ENCODE assay signal across 18 cellular contexts in genomic region chr4:101188906-101189305, GRCh38.
"Had no signal": no experiment of that assay in that cellular context is flagged by ENCODE, and none has a peak within 500 bp of the region (broad histone marks: within the 10 kb centered on the region; RNA-seq: fewer than 3 reads in every experiment).

No MANE protein-coding gene starts in this region.

- H3K36me3 ChIP-seq: esophagus muscularis mucosa, gastroesophageal sphincter, neural progenitor cell, ovary, right atrium auricular region, stomach, thyroid gland, upper lobe of left lung, uterus had no signal

- H3K4me2 ChIP-seq: neural progenitor cell had no signal

- H3K27ac ChIP-seq: epithelial cell of prostate, esophagus muscularis mucosa, gastroesophageal sphincter, neural progenitor cell, ovary, right atrium auricular region, stomach, thyroid gland, upper lobe of left lung, uterus had no signal

- H3K9me3 ChIP-seq: esophagus muscularis mucosa, gastroesophageal sphincter, ovary, right atrium auricular region, stomach, thyroid gland, upper lobe of left lung, uterus had no signal

- DNase-seq: effector memory CD4-positive, alpha-beta T cell; glutamatergic neuron; nucleus accumbens; ovary; small intestine; stimulated activated CD4-positive, alpha-beta T cell treated with anti-CD3 and anti-CD28 coated beads, Interleukin-12 subunit alpha, Interleukin-12 subunit beta, amount 100 ng/mL, for 4 hours; stimulated activated naive CD4-positive, alpha-beta T cell; stomach; thyroid gland; upper lobe of left lung; uterus had no signal

- H2AFZ ChIP-seq: neural progenitor cell had no signal

- H3K9ac ChIP-seq: neural progenitor cell had no signal

- H3K27me3 ChIP-seq: esophagus muscularis mucosa, gastroesophageal sphincter, neural progenitor cell, ovary, right atrium auricular region, stomach, thyroid gland, upper lobe of left lung, uterus had no signal

- FAIRE-seq: keratinocyte had no signal

- ATAC-seq: gastroesophageal sphincter; natural killer cell treated with Interleukin-12 subunit alpha and Interleukin-12 subunit beta and Interleukin-15 and Interleukin-18, amount 100 ng/mL, for 72 hours had no signal

- H3K4me3 ChIP-seq: esophagus muscularis mucosa, gastroesophageal sphincter, neural progenitor cell, ovary, right atrium auricular region, stomach, thyroid gland, upper lobe of left lung, uterus had no signal
